Comparison of ENCODE assay signal across 8 cellular contexts in the genomic region with DNA sequence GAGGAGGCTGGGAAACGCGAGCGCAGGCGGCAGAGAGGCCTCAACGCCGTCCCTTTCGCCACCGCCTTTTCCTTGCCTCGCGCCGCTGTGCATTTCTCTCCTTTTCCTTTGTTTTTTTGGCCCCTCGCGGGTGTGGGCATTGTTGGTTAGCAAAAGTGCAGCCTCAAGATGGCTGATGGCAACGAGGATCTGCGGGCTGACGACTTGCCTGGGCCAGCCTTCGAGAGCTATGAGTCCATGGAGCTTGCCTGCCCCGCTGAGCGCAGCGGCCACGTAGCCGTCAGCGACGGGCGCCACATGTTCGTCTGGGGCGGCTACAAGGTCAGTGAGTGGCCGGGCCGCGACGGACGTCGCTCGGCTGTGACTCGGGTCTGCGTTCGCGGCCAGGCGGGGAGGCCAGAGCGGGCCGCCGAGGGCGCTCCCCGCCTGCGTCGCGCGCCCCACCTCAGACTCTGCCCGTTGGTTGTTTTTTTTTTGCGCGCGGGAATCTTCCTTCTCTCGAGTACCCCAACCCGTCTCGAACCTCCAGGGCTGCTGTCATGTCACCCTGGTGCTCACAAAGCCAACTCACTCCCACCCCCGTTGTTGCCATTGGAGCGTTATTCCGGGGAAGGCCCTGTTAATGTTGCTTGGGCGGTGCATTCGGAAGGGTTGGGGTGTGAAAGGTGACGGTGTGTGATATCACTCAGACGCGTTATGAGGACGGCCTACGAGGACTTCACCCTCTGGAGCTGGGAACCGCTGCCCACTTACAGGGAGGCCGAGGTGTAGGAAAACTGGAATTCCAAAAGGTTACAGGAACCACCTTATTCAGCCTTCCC. TPM values are rescaled to one million over a fixed set of nuclear protein-coding genes. Genes with fewer than 3 reads are reported as not detected.
A peak's percentile ranks its signal among the peaks of the same experiment; 100 is the strongest.
DNase-seq lines count a peak whose midpoint lies in the region; ATAC-seq and TF ChIP-seq lines count a peak whose summit lies in the region.

No MANE protein-coding gene starts in this region.

- no peaks in the 10 kb centered on the region for H3K27me3 ChIP-seq in A673 (replicated peaks; ENCODE audit: insufficient read depth, low read depth, low read length, poor library complexity)
- H3K27me3 ChIP-seq in mucosa of stomach (ENCODE audit: control insufficient read depth, insufficient read depth, low read length), result no peaks in the 10 kb centered on the region

- DNase-seq in A673 (ENCODE audit: low spot score) (peak; percentile 47), NCI-H748 (lab: John Stamatoyannopoulos, UW; ENCODE audit: unreplicated experiment) (peak; percentile 76), epithelial cell of proximal tubule (ENCODE audit: low read depth) (no peak)
- DNase-seq in activated CD8-positive, alpha-beta memory T cell treated with anti-CD3 and anti-CD28 coated beads, Interleukin-2, amount 50 U/mL, for 48 hours, result peak; percentile 85
- DNase-seq in stimulated activated CD8-positive, alpha-beta memory T cell treated with anti-CD3 and anti-CD28 coated beads, Interleukin-4, amount 100 ng/mL, for 48 hours, result peak; percentile 82

- H3K36me3 ChIP-seq in A673 (ENCODE audit: insufficient read depth, low read length, poor library complexity, severe bottlenecking) (no peaks in the 10 kb centered on the region), mucosa of stomach (ENCODE audit: control insufficient read depth, insufficient read depth, low read length) (no peaks in the 10 kb centered on the region)

- H3K27ac ChIP-seq in A673 (ENCODE audit: low read depth, low read length, poor library complexity, severe bottlenecking), result peak overlapping the region; percentile 98

- no peaks in the 10 kb centered on the region for H3K9me3 ChIP-seq in A673 (ENCODE audit: low read depth, low read length, poor library complexity, severe bottlenecking)
- H3K9me3 ChIP-seq in mucosa of stomach (ENCODE audit: control insufficient read depth, low read length), result no peaks in the 10 kb centered on the region

- CTCF ChIA-PET in A673 (lab: Charles Lee), result interaction anchor here (1.8 kb wide), 1 partner anchor 134 kb away, joined by 23 read pairs; no protein-coding TSS in a partner anchor

- no TSS peak for BruUV-seq in A673 (replicated peaks; lab: Mats Ljungman, UMichigan)

- TF ChIP-seq CTCF in A673 (conservative IDR thresholded peaks at IDR 0.05; ENCODE audit: low read depth, low read length) (no peak), epithelial cell of proximal tubule (conservative IDR thresholded peaks at IDR 0.05; ENCODE audit: low read depth, low read length) (no peak)

- peak overlapping the region; percentile 100 for H3K9ac ChIP-seq in mucosa of stomach (ENCODE audit: low read length)

- POLR2A ChIA-PET in A673 (lab: Charles Lee; ENCODE audit: low non-redundant PET), result no interaction called here

- intact Hi-C loops in A673 (cut with micrococcal nuclease; ENCODE audit: unreplicated experiment), result loop anchor here (2.0 kb wide), 2 partner anchors 76 to 134 kb away; a partner anchor contains a TSS

- peak; percentile 32 for ATAC-seq in GM18511 (IDR thresholded peaks at IDR 0.05; ENCODE audit: unreplicated experiment)
- ATAC-seq in HG03060 (IDR thresholded peaks at IDR 0.05; ENCODE audit: low read depth, unreplicated experiment), result peak; percentile 12

- H3K4me1 ChIP-seq in A673 (ENCODE audit: insufficient read depth, low read length, poor library complexity, severe bottlenecking) (no peaks in the 10 kb centered on the region), mucosa of stomach (ENCODE audit: control insufficient read depth, insufficient read depth, low read length) (peaks cover 7% of the 10 kb centered on the region)

- H3K4me3 ChIP-seq in A673 (ENCODE audit: low read depth, low read length, poor library complexity, severe bottlenecking) (peak overlapping the region; percentile 99), epithelial cell of proximal tubule (ENCODE audit: low read depth, low read length) (peak overlapping the region; percentile 97), mucosa of stomach (ENCODE audit: low read length) (peak overlapping the region; percentile 100)

RNA-seq across cellular contexts. Expression of a gene that starts 0.6 kb away (rescaled TPM):
- 34.0 and 39.6 TPM in 2 replicates for total RNA-seq in A673 (2021)
- 24.0 and 24.4 TPM in 2 replicates for total RNA-seq in epithelial cell of proximal tubule
